In genomic region chr1:12677565-12677964, GRCh38 we compare ENCODE assay signal across 23 cellular contexts. TPM values are rescaled to one million over a fixed set of nuclear protein-coding genes. Genes with fewer than 3 reads are reported as not detected.
DNase-seq lines count a peak whose midpoint lies in the region; ATAC-seq and TF ChIP-seq lines count a peak whose summit lies in the region.
"Had no signal": no experiment of that assay in that cellular context is flagged by ENCODE, and none has a peak within 500 bp of the region (broad histone marks: within the 10 kb centered on the region; RNA-seq: fewer than 3 reads in every experiment).

No MANE protein-coding gene starts in this region.

- peak; percentile 94 for ATAC-seq in left ventricle myocardium superior
- ATAC-seq in sciatic nerve, result peak; percentile 38
- ATAC-seq in HG03039 (IDR thresholded peaks at IDR 0.05; ENCODE audit: unreplicated experiment), result no peak
- ATAC-seq: GM12878, HCT116 had no signal

- no peak overlapping the region for H3K27ac ChIP-seq in brain microvascular endothelial cell
- H3K27ac ChIP-seq: KMS-11, RWPE1 had no signal

- intact Hi-C loops in left ventricle myocardium superior (cut with micrococcal nuclease) (no loop called here), sciatic nerve (cut with DNase I) (no loop called here)

- DNase-seq in Ammon's horn (ENCODE audit: low spot score), result peak; percentile 22
- DNase-seq in fibroblast of gingiva (ENCODE audit: low read depth), result peak; percentile 4
- peak; percentile 45 for DNase-seq in left ventricle myocardium superior
- no peak for DNase-seq in sciatic nerve (ENCODE audit: low spot score)
- no peak for DNase-seq in NCI-H146 treated with DMSO at 0.1 percent for 48 hours (lab: John Stamatoyannopoulos, UW; ENCODE audit: unreplicated experiment)
- no peak for DNase-seq in brain microvascular endothelial cell
- no peak for DNase-seq in NCI-H774 (lab: John Stamatoyannopoulos, UW)
- DNase-seq: DMS79; GOT3; IMR-90; NCI-H1105; NCI-H146; NCI-H2029 treated with DMSO at 0.1 percent for 48 hours; NCI-H226; NCI-H510A treated with DMSO at 0.1 percent for 48 hours; NCI-H748 treated with DMSO at 0.1 percent for 48 hours; NK-92 treated with Interleukin-12 subunit alpha and Interleukin-12 subunit beta, amount 100 ng/mL, for 24 hours had no signal

- no peak overlapping the region for H3K4me3 ChIP-seq in brain microvascular endothelial cell (ENCODE audit: low read depth, low read length)
- H3K4me3 ChIP-seq: GM12878 had no signal

- H3K36me3 ChIP-seq in brain microvascular endothelial cell (replicated peaks), result no peaks in the 10 kb centered on the region

- in situ Hi-C loops in brain microvascular endothelial cell (cut with HindIII; ENCODE audit: low pct_ligation_motif_present, low sequenced_read_pairs), result no loop called here

- TF ChIP-seq CTCF in brain microvascular endothelial cell (IDR thresholded peaks at IDR 0.05; ENCODE audit: low read depth, low read length, missing control alignments), result no peak

- H3K27me3 ChIP-seq in brain microvascular endothelial cell (replicated peaks), result no peaks in the 10 kb centered on the region

RNA-seq across cellular contexts. Expression of gene AADACL4, which starts 33.7 kb away (rescaled TPM):
- total RNA-seq in left ventricle myocardium superior, result not detected
- not detected for total RNA-seq in sciatic nerve
- total RNA-seq: B cell, GM12878, IMR-90 had no signal

RNA-seq across cellular contexts. Expression of gene AADACL3, which starts 38.3 kb away (rescaled TPM):
- not detected for total RNA-seq in left ventricle myocardium superior
- not detected for total RNA-seq in sciatic nerve
- total RNA-seq: B cell, GM12878, IMR-90 had no signal

RNA-seq across cellular contexts. Expression of gene DHRS3, which starts 59.6 kb away (rescaled TPM):
- 79.6 TPM for total RNA-seq in left ventricle myocardium superior
- 271 TPM for total RNA-seq in sciatic nerve

Comparison
In these comparisons a context has a peak if more than half of its experiments do, and no peak if none do; other contexts are left out.
1. DNase-seq: peak in Ammon's horn (single experiment), fibroblast of gingiva (single experiment) and left ventricle myocardium superior (single experiment); none in sciatic nerve (single experiment), NCI-H146 treated with DMSO at 0.1 percent for 48 hours (single experiment), brain microvascular endothelial cell (single experiment) and NCI-H774 (single experiment).